In genomic region chr10:115432188-115432819, GRCh38 we compare ENCODE assay signal across 8 cellular contexts.
DNase-seq lines count a peak whose midpoint lies in the region; ATAC-seq and TF ChIP-seq lines count a peak whose summit lies in the region.
"Had no signal": no experiment of that assay in that cellular context is flagged by ENCODE, and none has a peak within 500 bp of the region (broad histone marks: within the 10 kb centered on the region; RNA-seq: fewer than 3 reads in every experiment).

No MANE protein-coding gene starts in this region.

- TF ChIP-seq POLR2A in Peyer's patch (IDR thresholded peaks at IDR 0.05), result no peak

- in situ Hi-C loops in astrocyte of the cerebellum (cut with HindIII; ENCODE audit: low sequenced_read_pairs), result no loop called here

- H3K9me3 Mint-ChIP-seq in nephron, result no peaks in the 10 kb centered on the region
- H3K9me3 Mint-ChIP-seq in activated T-helper 17 cell treated with anti-CD3 and anti-CD28 coated beads, Interleukin-2, amount 50 U/mL, for 72 hours, result peaks cover 6% of the 10 kb centered on the region
- H3K9me3 Mint-ChIP-seq: activated T-cell treated with anti-CD3 and anti-CD28 coated beads, Interleukin-2, amount 50 U/mL, for 24 hours had no signal

- TF ChIP-seq CTCF in LNCaP clone FGC (IDR thresholded peaks at IDR 0.05; ENCODE audit: control insufficient read depth, extremely low read depth, insufficient read depth), result peak; percentile 72
- TF ChIP-seq CTCF in astrocyte of the cerebellum (IDR thresholded peaks at IDR 0.05; ENCODE audit: low read depth, low read length, missing control alignments), result peak; percentile 41
- peak; percentile 54 to 60 (median 54) for TF ChIP-seq CTCF in nephron (IDR thresholded peaks at IDR 0.05; ENCODE audit: unreplicated experiment in 3 of 3)
- TF ChIP-seq CTCF in Peyer's patch (IDR thresholded peaks at IDR 0.05), result no peak

- H3K27ac Mint-ChIP-seq in nephron, result no peak overlapping the region
- no peak overlapping the region for H3K27ac Mint-ChIP-seq in activated T-helper 17 cell treated with anti-CD3 and anti-CD28 coated beads, Interleukin-2, amount 50 U/mL, for 72 hours
- H3K27ac Mint-ChIP-seq: activated T-cell treated with anti-CD3 and anti-CD28 coated beads, Interleukin-2, amount 50 U/mL, for 24 hours had no signal

- no peak overlapping the region for H3K4me3 Mint-ChIP-seq in nephron
- no peak overlapping the region for H3K4me3 Mint-ChIP-seq in activated T-helper 17 cell treated with anti-CD3 and anti-CD28 coated beads, Interleukin-2, amount 50 U/mL, for 72 hours
- H3K4me3 Mint-ChIP-seq: activated T-cell treated with anti-CD3 and anti-CD28 coated beads, Interleukin-2, amount 50 U/mL, for 24 hours had no signal

- no peaks in the 10 kb centered on the region for H3K27me3 Mint-ChIP-seq in nephron (ENCODE audit: low read depth)
- H3K27me3 Mint-ChIP-seq in activated T-helper 17 cell treated with anti-CD3 and anti-CD28 coated beads, Interleukin-2, amount 50 U/mL, for 72 hours, result no peaks in the 10 kb centered on the region
- H3K27me3 Mint-ChIP-seq: activated T-cell treated with anti-CD3 and anti-CD28 coated beads, Interleukin-2, amount 50 U/mL, for 24 hours had no signal

- H3K4me1 Mint-ChIP-seq in nephron, result no peaks in the 10 kb centered on the region
- no peaks in the 10 kb centered on the region for H3K4me1 Mint-ChIP-seq in activated T-helper 17 cell treated with anti-CD3 and anti-CD28 coated beads, Interleukin-2, amount 50 U/mL, for 72 hours

- no peaks in the 10 kb centered on the region for H3K9me3 ChIP-seq in Peyer's patch

- ATAC-seq in activated T-helper 17 cell treated with anti-CD3 and anti-CD28 coated beads, Interleukin-2, amount 50 U/mL, for 72 hours (replicated peaks), result no peak

- H3K4me3 ChIP-seq in LNCaP clone FGC (ENCODE audit: low read depth, low read length) (no peak overlapping the region), astrocyte of the cerebellum (ENCODE audit: low read depth, low read length) (no peak overlapping the region), Peyer's patch (no peak overlapping the region)

- DNase-seq in ELR (ENCODE audit: low read depth), result peak; percentile 34
- DNase-seq in LNCaP clone FGC (ENCODE audit: low read depth), result peak; percentile 19
- DNase-seq in astrocyte of the cerebellum (ENCODE audit: low read depth), result peak; percentile 23
- no peak for DNase-seq in stimulated activated CD4-positive, alpha-beta T cell treated with anti-CD3 and anti-CD28 coated beads, Interleukin-4, amount 100 ng/mL, for 1 hour
- no peak for DNase-seq in Peyer's patch
- DNase-seq: activated T-cell treated with anti-CD3 and anti-CD28 coated beads, Interleukin-2, amount 50 U/mL, for 24 hours had no signal

- no peaks in the 10 kb centered on the region for H3K27me3 ChIP-seq in Peyer's patch

- H3K4me1 ChIP-seq in Peyer's patch, result no peaks in the 10 kb centered on the region

- H3K36me3 Mint-ChIP-seq in nephron (ENCODE audit: low read depth), result peaks cover 4% of the 10 kb centered on the region
- no peaks in the 10 kb centered on the region for H3K36me3 Mint-ChIP-seq in activated T-helper 17 cell treated with anti-CD3 and anti-CD28 coated beads, Interleukin-2, amount 50 U/mL, for 72 hours (ENCODE audit: low read depth)

- no peak overlapping the region for H3K27ac ChIP-seq in Peyer's patch

- H3K36me3 ChIP-seq in Peyer's patch, result no peaks in the 10 kb centered on the region

Comparison
In these comparisons a context has a peak if more than half of its experiments do, and no peak if none do; other contexts are left out.
1. DNase-seq: peak in ELR (single experiment), LNCaP clone FGC (single experiment) and astrocyte of the cerebellum (single experiment); none in stimulated activated CD4-positive, alpha-beta T cell treated with anti-CD3 and anti-CD28 coated beads, Interleukin-4, amount 100 ng/mL, for 1 hour (single experiment) and Peyer's patch (0 of 3).
2. CTCF ChIP-seq: peak in LNCaP clone FGC (single experiment), astrocyte of the cerebellum (single experiment) and nephron (3 of 3); none in Peyer's patch (0 of 6).